ENCODE assay signal across 13 cellular contexts in the genomic region with DNA sequence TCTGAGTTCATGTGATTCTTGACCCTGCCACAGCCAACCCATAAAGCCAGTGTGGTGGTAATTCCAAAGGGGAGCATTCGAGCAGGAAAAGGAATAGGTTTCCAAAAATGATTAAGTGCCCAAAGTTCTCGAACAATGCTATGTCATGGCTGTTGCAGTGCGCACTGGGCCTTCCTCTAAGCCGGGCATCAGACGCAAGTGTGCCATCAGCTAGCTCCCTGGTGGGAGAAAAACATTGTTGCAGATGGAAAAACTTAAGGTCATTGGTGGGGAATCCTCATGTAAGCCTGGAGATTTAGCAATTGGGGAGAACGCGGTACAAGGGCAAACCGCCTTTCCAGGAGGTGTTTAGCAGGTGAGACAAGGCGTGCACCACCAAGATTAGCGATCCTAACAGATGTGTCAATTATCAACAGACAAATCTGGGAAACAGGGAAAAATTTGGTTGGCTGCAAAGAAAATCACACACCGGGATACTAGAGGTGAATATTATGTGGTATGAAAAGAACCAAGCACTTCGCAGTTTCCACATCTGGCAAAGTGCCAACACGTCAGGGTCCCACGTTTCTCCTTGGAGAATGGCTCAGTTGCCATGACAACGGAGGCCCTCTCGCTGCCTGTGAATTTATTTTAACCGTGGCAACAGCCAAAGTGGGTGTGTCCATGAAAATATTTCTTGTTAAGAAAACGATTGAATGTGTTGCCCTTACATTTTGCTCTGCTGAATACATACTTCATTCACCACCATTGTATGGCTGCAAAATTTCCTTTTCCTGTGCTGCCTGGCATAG.
DNase-seq lines count a peak whose midpoint lies in the region; ATAC-seq and TF ChIP-seq lines count a peak whose summit lies in the region.
"Had no signal": no experiment of that assay in that cellular context is flagged by ENCODE, and none has a peak within 500 bp of the region (broad histone marks: within the 10 kb centered on the region; RNA-seq: fewer than 3 reads in every experiment).

No MANE protein-coding gene starts in this region.

- H3K4me3 Mint-ChIP-seq in chondrocyte (ENCODE audit: unreplicated experiment): no peak overlapping the region
- H3K4me3 Mint-ChIP-seq: activated T-cell treated with anti-CD3 and anti-CD28 coated beads, Interleukin-2, amount 50 U/mL, for 4 hours; IgD-negative memory B cell; stimulated activated naive CD8-positive, alpha-beta T cell treated with anti-CD3 and anti-CD28 coated beads, Interleukin-15, Interleukin-2, amounts not matched to agents 100 ng/mL and 50 ng/mL, for 24 hours had no signal

- H3K4me3 ChIP-seq in gastroesophageal sphincter: no peak overlapping the region
- H3K4me3 ChIP-seq: heart right ventricle had no signal

- no peaks in the 10 kb centered on the region for H3K36me3 Mint-ChIP-seq in chondrocyte (ENCODE audit: low read depth)

- no peaks in the 10 kb centered on the region for H3K36me3 ChIP-seq in gastroesophageal sphincter
- H3K36me3 ChIP-seq: heart right ventricle had no signal

- DNase-seq in NCI-H1417 (lab: John Stamatoyannopoulos, UW) (peak in 2 of 3 experiments; percentile 47 to 78), NCI-H1417 treated with DMSO at 0.1 percent for 48 hours (lab: John Stamatoyannopoulos, UW) (no peak), NCI-H2227 (lab: John Stamatoyannopoulos, UW; ENCODE audit: unreplicated experiment) (peak; percentile 99), nucleus accumbens (lab: John Stamatoyannopoulos, UW) (peak in 36 of 56 donors; percentile 7 to 84 (median 46)), GM03348 (ENCODE audit: low spot score) (no peak), chondrocyte (ENCODE audit: low spot score) (no peak)
- DNase-seq: activated T-cell treated with anti-CD3 and anti-CD28 coated beads, Interleukin-2, amount 50 U/mL, for 4 hours; heart right ventricle; NK-92 treated with Interleukin-12 subunit alpha and Interleukin-12 subunit beta, amount 100 ng/mL, for 24 hours had no signal

- no peaks in the 10 kb centered on the region for H3K9me3 ChIP-seq in gastroesophageal sphincter
- H3K9me3 ChIP-seq: heart right ventricle had no signal

- H3K4me1 ChIP-seq in gastroesophageal sphincter: peaks cover 0 to 23% (median 0%) of the 10 kb centered on the region in 3 donors

- H3K27me3 ChIP-seq in gastroesophageal sphincter: no peaks in the 10 kb centered on the region
- H3K27me3 ChIP-seq: heart right ventricle had no signal

- ATAC-seq in gastroesophageal sphincter: no peak
- ATAC-seq: activated T-cell treated with anti-CD3 and anti-CD28 coated beads, Interleukin-2, amount 50 U/mL, for 4 hours had no signal

- peaks cover 36% of the 10 kb centered on the region for H3K4me1 Mint-ChIP-seq in chondrocyte (ENCODE audit: low read depth)
- H3K4me1 Mint-ChIP-seq: IgD-negative memory B cell had no signal

- TF ChIP-seq CTCF in chondrocyte (IDR thresholded peaks at IDR 0.05) (no peak), gastroesophageal sphincter (IDR thresholded peaks at IDR 0.05) (no peak)

- 54 to 60% methylated on average over 14 to 17 of the region's 18 CpGs for WGBS in gastroesophageal sphincter (ENCODE audit: low coverage in 1 of 2), 2 donors

- peak overlapping the region; percentile 93 for H3K27ac ChIP-seq in cingulate gyrus (ENCODE audit: low read depth, low read length)
- no peak overlapping the region for H3K27ac ChIP-seq in gastroesophageal sphincter
- H3K27ac ChIP-seq: heart right ventricle had no signal

- no peak for TF ChIP-seq EP300 in gastroesophageal sphincter (IDR thresholded peaks at IDR 0.05)

- TF ChIP-seq POLR2A in gastroesophageal sphincter (IDR thresholded peaks at IDR 0.05): no peak

- no peaks in the 10 kb centered on the region for H3K27me3 Mint-ChIP-seq in chondrocyte (ENCODE audit: low read depth)
- H3K27me3 Mint-ChIP-seq: stimulated activated naive CD8-positive, alpha-beta T cell treated with anti-CD3 and anti-CD28 coated beads, Interleukin-15, Interleukin-2, amounts not matched to agents 100 ng/mL and 50 ng/mL, for 24 hours had no signal

- H3K9me3 Mint-ChIP-seq in chondrocyte (ENCODE audit: low read depth): no peaks in the 10 kb centered on the region
- H3K9me3 Mint-ChIP-seq: activated T-cell treated with anti-CD3 and anti-CD28 coated beads, Interleukin-2, amount 50 U/mL, for 4 hours; stimulated activated naive CD8-positive, alpha-beta T cell treated with anti-CD3 and anti-CD28 coated beads, Interleukin-15, Interleukin-2, amounts not matched to agents 100 ng/mL and 50 ng/mL, for 24 hours had no signal

- no peak overlapping the region for H3K27ac Mint-ChIP-seq in chondrocyte (ENCODE audit: unreplicated experiment)
- H3K27ac Mint-ChIP-seq: IgD-negative memory B cell; stimulated activated naive CD8-positive, alpha-beta T cell treated with anti-CD3 and anti-CD28 coated beads, Interleukin-15, Interleukin-2, amounts not matched to agents 100 ng/mL and 50 ng/mL, for 24 hours had no signal

Comparison
In these comparisons a context has a peak if more than half of its experiments do, and no peak if none do; other contexts are left out.
1. DNase-seq: peak in NCI-H1417 (2 of 3), NCI-H2227 (single experiment) and nucleus accumbens (36 of 56); none in NCI-H1417 treated with DMSO at 0.1 percent for 48 hours (single experiment), GM03348 (single experiment) and chondrocyte (single experiment).